9 cellular contexts compared by ENCODE assay signal in genomic region chr7:135761751-135762488, GRCh38. TPM values are rescaled to one million over a fixed set of nuclear protein-coding genes. Genes with fewer than 3 reads are reported as not detected.
DNase-seq lines count a peak whose midpoint lies in the region; ATAC-seq and TF ChIP-seq lines count a peak whose summit lies in the region.
"Had no signal": no experiment of that assay in that cellular context is flagged by ENCODE, and none has a peak within 500 bp of the region (broad histone marks: within the 10 kb centered on the region; RNA-seq: fewer than 3 reads in every experiment).

No MANE protein-coding gene starts in this region.

- peak overlapping the region; percentile 96 for H3K27ac Mint-ChIP-seq in HFFc6
- H3K27ac Mint-ChIP-seq in stimulated activated naive B cell treated with anti-CD40 and anti-IgM and Interleukin-4, amounts not matched to agents 10 μg/mL and 1 μg/mL and 100 μg/mL, for 72 hours: no peak overlapping the region
- H3K27ac Mint-ChIP-seq: activated B cell treated with CpG ODN at 0.5 μM for 24 hours had no signal

- peak; percentile 25 to 38 for ATAC-seq in stimulated activated naive B cell treated with anti-CD40 and anti-IgM and Interleukin-4, amounts not matched to agents 10 μg/mL and 1 μg/mL and 100 μg/mL, for 72 hours (replicated peaks)
- ATAC-seq in HG02852 (IDR thresholded peaks at IDR 0.05; ENCODE audit: unreplicated experiment) (no peak), gastroesophageal sphincter (no peak)

- H3K36me3 ChIP-seq in ovary (no peaks in the 10 kb centered on the region), gastroesophageal sphincter (no peaks in the 10 kb centered on the region)

- H3K4me3 ChIP-seq in fibroblast of pulmonary artery (replicated peaks; ENCODE audit: low read depth, low read length) (no peak overlapping the region), ovary (no peak overlapping the region), gastroesophageal sphincter (no peak overlapping the region)

- peaks cover 6% of the 10 kb centered on the region; the same call in 1 of the 2 replicates for H3K36me3 Mint-ChIP-seq in HFFc6 (ENCODE audit: low read depth)
- H3K36me3 Mint-ChIP-seq in stimulated activated naive B cell treated with anti-CD40 and anti-IgM and Interleukin-4, amounts not matched to agents 10 μg/mL and 1 μg/mL and 100 μg/mL, for 72 hours: no peaks in the 10 kb centered on the region

- DNase-seq in HFFc6 (peak; percentile 81), UCSD-AML1 (lab: John Stamatoyannopoulos, UW; ENCODE audit: unreplicated experiment) (peak; percentile 40), fibroblast of pulmonary artery (ENCODE audit: low read depth) (peak; percentile 44), T-helper 1 cell (no peak), ovary (no peak)
- no peak for DNase-seq in stimulated activated naive B cell treated with anti-CD40 and anti-IgM and Interleukin-4, amounts not matched to agents 10 μg/mL and 1 μg/mL and 100 μg/mL, for 72 hours
- DNase-seq: activated B cell treated with CpG ODN at 0.5 μM for 24 hours had no signal

- no peaks in the 10 kb centered on the region for H3K4me1 ChIP-seq in ovary (ENCODE audit: insufficient read depth)
- peaks cover 0 to 10% (median 0%) of the 10 kb centered on the region in 3 donors for H3K4me1 ChIP-seq in gastroesophageal sphincter

- H3K27ac ChIP-seq in ovary (no peak overlapping the region), gastroesophageal sphincter (no peak overlapping the region)

- H3K4me3 Mint-ChIP-seq in HFFc6: peak overlapping the region; percentile 62
- no peak overlapping the region for H3K4me3 Mint-ChIP-seq in stimulated activated naive B cell treated with anti-CD40 and anti-IgM and Interleukin-4, amounts not matched to agents 10 μg/mL and 1 μg/mL and 100 μg/mL, for 72 hours
- H3K4me3 Mint-ChIP-seq: activated B cell treated with CpG ODN at 0.5 μM for 24 hours had no signal

- 76 to 77% (median 76%) methylated on average over 10 of the region's 10 CpGs for WGBS in ovary, 3 donors
- WGBS in gastroesophageal sphincter (ENCODE audit: low coverage in 1 of 2), 2 donors: 40 to 74% methylated on average over 1 to 6 of the region's 10 CpGs

- no peaks in the 10 kb centered on the region for H3K9me3 Mint-ChIP-seq in HFFc6
- H3K9me3 Mint-ChIP-seq in stimulated activated naive B cell treated with anti-CD40 and anti-IgM and Interleukin-4, amounts not matched to agents 10 μg/mL and 1 μg/mL and 100 μg/mL, for 72 hours: peaks cover 0 to 4% of the 10 kb centered on the region in 2 donors

- peaks cover 53% of the 10 kb centered on the region for H3K4me1 Mint-ChIP-seq in HFFc6 (ENCODE audit: low read depth)
- peaks cover 0 to 8% of the 10 kb centered on the region in 2 donors for H3K4me1 Mint-ChIP-seq in stimulated activated naive B cell treated with anti-CD40 and anti-IgM and Interleukin-4, amounts not matched to agents 10 μg/mL and 1 μg/mL and 100 μg/mL, for 72 hours
- H3K4me1 Mint-ChIP-seq: activated B cell treated with CpG ODN at 0.5 μM for 24 hours had no signal

- TF ChIP-seq EP300 in ovary (IDR thresholded peaks at IDR 0.05) (no peak), gastroesophageal sphincter (IDR thresholded peaks at IDR 0.05) (no peak)

- intact Hi-C loops in ovary (cut with DNase I): loop anchor here in 1 of 4 donors (10.0 kb wide), 1 partner anchor 1053 kb away; no protein-coding TSS in a partner anchor

- H3K27me3 ChIP-seq in ovary: no peaks in the 10 kb centered on the region
- H3K27me3 ChIP-seq in gastroesophageal sphincter: peaks cover 2% of the 10 kb centered on the region

- H3K9me3 ChIP-seq in ovary (no peaks in the 10 kb centered on the region), gastroesophageal sphincter (no peaks in the 10 kb centered on the region)

- TF ChIP-seq CTCF in HFFc6 (IDR thresholded peaks at IDR 0.05) (no peak), fibroblast of pulmonary artery (IDR thresholded peaks at IDR 0.05; ENCODE audit: low read length, missing control alignments) (no peak), ovary (IDR thresholded peaks at IDR 0.05) (no peak), gastroesophageal sphincter (IDR thresholded peaks at IDR 0.05) (no peak)

- peaks cover 3% of the 10 kb centered on the region for H3K27me3 Mint-ChIP-seq in HFFc6 (ENCODE audit: insufficient read depth)
- peaks cover 26 to 42% of the 10 kb centered on the region in 2 donors for H3K27me3 Mint-ChIP-seq in stimulated activated naive B cell treated with anti-CD40 and anti-IgM and Interleukin-4, amounts not matched to agents 10 μg/mL and 1 μg/mL and 100 μg/mL, for 72 hours

- TF ChIP-seq POLR2A in ovary (IDR thresholded peaks at IDR 0.05) (no peak), gastroesophageal sphincter (IDR thresholded peaks at IDR 0.05) (no peak)

RNA-seq across cellular contexts. Expression of gene FAM180A, which starts 13.3 kb away (rescaled TPM):
- total RNA-seq in HFFc6 (2021; fragmentation: NEBNext Ultra II Directional; extraction: Animal tissue kit (Norgen Biotek cat#: 25700)): 10 to 100 TPM in 5 of 6 experiments, 1 to 10 TPM in 1; 5.6 to 61.9 (median 53.3) TPM
- total RNA-seq in ovary (1 to 10 TPM; 1.1 to 5.1 (median 2.9) TPM), gastroesophageal sphincter (1 to 10 TPM; 2.6 to 8.5 (median 3.7) TPM)
- polyA plus RNA-seq in ovary: 1 to 10 TPM; 4.4 to 5.3 TPM
- total RNA-seq: activated B cell treated with CpG ODN at 0.5 μM for 24 hours had no signal

RNA-seq across cellular contexts. Expression of gene SLC13A4, which starts 33.9 kb away (rescaled TPM):
- 1 to 10 TPM in 1 of 6 experiments, under 1 TPM in 4, not detected in 1; 0.24 to 1.2 (median 0.68) TPM for total RNA-seq in HFFc6 (2021; fragmentation: NEBNext Ultra II Directional; extraction: Animal tissue kit (Norgen Biotek cat#: 25700))
- total RNA-seq in ovary (under 1 TPM in 1 of 7 donors, not detected in 6; 0.57 TPM), gastroesophageal sphincter (1 to 10 TPM in 1 of 4 donors, under 1 TPM in 1, not detected in 2; 0.27 to 1.7 TPM)
- polyA plus RNA-seq in ovary: under 1 TPM; 0.07 to 0.18 TPM
- total RNA-seq: activated B cell treated with CpG ODN at 0.5 μM for 24 hours had no signal

Comparison
In these comparisons a context has a peak if more than half of its experiments do, and no peak if none do; other contexts are left out.
1. DNase-seq: peak in HFFc6 (single experiment), UCSD-AML1 (single experiment) and fibroblast of pulmonary artery (single experiment); none in stimulated activated naive B cell treated with anti-CD40 and anti-IgM and Interleukin-4, amounts not matched to agents 10 μg/mL and 1 μg/mL and 100 μg/mL, for 72 hours (single experiment), T-helper 1 cell (0 of 5) and ovary (0 of 5).
2. ATAC-seq: peak in stimulated activated naive B cell treated with anti-CD40 and anti-IgM and Interleukin-4, amounts not matched to agents 10 μg/mL and 1 μg/mL and 100 μg/mL, for 72 hours (2 of 2); none in HG02852 (single experiment) and gastroesophageal sphincter (single experiment).